In genomic region chr12:104957388-104958008, GRCh38 we compare ENCODE assay signal across 8 cellular contexts. TPM values are rescaled to one million over a fixed set of nuclear protein-coding genes. Genes with fewer than 3 reads are reported as not detected.
DNase-seq lines count a peak whose midpoint lies in the region; ATAC-seq and TF ChIP-seq lines count a peak whose summit lies in the region.

No MANE protein-coding gene starts in this region.

- no peaks in the 10 kb centered on the region for H3K9me3 Mint-ChIP-seq in Calu3 (ENCODE audit: low read depth, unreplicated experiment)
- H3K9me3 Mint-ChIP-seq in activated T-cell treated with anti-CD3 and anti-CD28 coated beads, Interleukin-2, amount 50 U/mL, for 72 hours, result no peaks in the 10 kb centered on the region

- TF ChIP-seq POLR2A in NB4 (IDR thresholded peaks at IDR 0.05; ENCODE audit: extremely low read depth, insufficient read length) (no peak), prostate gland (IDR thresholded peaks at IDR 0.05) (no peak)

- no peaks in the 10 kb centered on the region for H3K27me3 Mint-ChIP-seq in Calu3 (ENCODE audit: unreplicated experiment)
- peaks cover 36% of the 10 kb centered on the region for H3K27me3 Mint-ChIP-seq in activated T-cell treated with anti-CD3 and anti-CD28 coated beads, Interleukin-2, amount 50 U/mL, for 72 hours (ENCODE audit: low read depth)

- no TSS peak for BruUV-seq in Calu3 (replicated peaks; lab: Mats Ljungman, UMichigan)

- H3K9me3 ChIP-seq in prostate gland, result no peaks in the 10 kb centered on the region

- intact Hi-C loops in Calu3 (cut with micrococcal nuclease; ENCODE audit: unreplicated experiment) (loop anchor here (5.0 to 10.0 kb wide), 4 partner anchors 60 to 673 kb away; no protein-coding TSS in a partner anchor), prostate gland (cut with DNase I) (no loop called here)

- no peak for TF ChIP-seq CTCF in Calu3 (IDR thresholded peaks at IDR 0.05; ENCODE audit: unreplicated experiment)
- no peak for TF ChIP-seq CTCF in NB4 (IDR thresholded peaks at IDR 0.05; ENCODE audit: low read depth, low read length)
- TF ChIP-seq CTCF in prostate gland (IDR thresholded peaks at IDR 0.05), result no peak

- H3K4me1 ChIP-seq in prostate gland (replicated peaks), result no peaks in the 10 kb centered on the region

- ATAC-seq in GM21737 (IDR thresholded peaks at IDR 0.05; ENCODE audit: unreplicated experiment), result peak; percentile 27
- peak; percentile 38 to 45 for ATAC-seq in activated T-cell treated with anti-CD3 and anti-CD28 coated beads, Interleukin-2, amount 50 U/mL, for 72 hours (replicated peaks in 1 of 2)

- no peaks in the 10 kb centered on the region for H3K27me3 ChIP-seq in prostate gland (replicated peaks; ENCODE audit: insufficient read depth)

- no peak for DNase-seq in Calu3
- DNase-seq in NB4 (ENCODE audit: low read depth), result peak; percentile 34
- peak; percentile 45 to 54 for DNase-seq in activated T-cell treated with anti-CD3 and anti-CD28 coated beads, Interleukin-2, amount 50 U/mL, for 72 hours
- DNase-seq in germinal center (ENCODE audit: low spot score), result peak; percentile 46
- DNase-seq in prostate gland (ENCODE audit: low spot score), result no peak
- no peak for DNase-seq in GDM1 (lab: John Stamatoyannopoulos, UW)
- DNase-seq in dermis blood vessel endothelial cell, result no peak

- CTCF ChIA-PET in Calu3 (lab: Charles Lee), result interaction anchor here (0.5 kb wide), 1 partner anchor 372 kb away, joined by 3 read pairs; no protein-coding TSS in a partner anchor

- peaks cover 24% of the 10 kb centered on the region for H3K36me3 Mint-ChIP-seq in Calu3 (ENCODE audit: insufficient read depth, unreplicated experiment)
- H3K36me3 Mint-ChIP-seq in activated T-cell treated with anti-CD3 and anti-CD28 coated beads, Interleukin-2, amount 50 U/mL, for 72 hours (ENCODE audit: insufficient read depth in 2 of 2), result peaks cover 0 to 4% of the 10 kb centered on the region in 2 donors

- no peaks in the 10 kb centered on the region for H3K36me3 ChIP-seq in prostate gland

- peak overlapping the region; percentile 72 for H3K4me3 Mint-ChIP-seq in Calu3 (ENCODE audit: low read depth, unreplicated experiment)
- peak overlapping the region; percentile 83 to 93 for H3K4me3 Mint-ChIP-seq in activated T-cell treated with anti-CD3 and anti-CD28 coated beads, Interleukin-2, amount 50 U/mL, for 72 hours

- H3K27ac ChIP-seq in prostate gland, result peak overlapping the region; percentile 40 to 70

- whole genome bisulfite sequencing in prostate gland, result 3% methylated on average over 27 of the region's 37 CpGs

- H3K4me1 Mint-ChIP-seq in Calu3 (ENCODE audit: low read depth, unreplicated experiment), result peaks cover 48% of the 10 kb centered on the region
- peaks cover 29% of the 10 kb centered on the region for H3K4me1 Mint-ChIP-seq in activated T-cell treated with anti-CD3 and anti-CD28 coated beads, Interleukin-2, amount 50 U/mL, for 72 hours (ENCODE audit: low read depth)

- H3K27ac Mint-ChIP-seq in Calu3 (ENCODE audit: unreplicated experiment), result peak overlapping the region; percentile 57
- H3K27ac Mint-ChIP-seq in activated T-cell treated with anti-CD3 and anti-CD28 coated beads, Interleukin-2, amount 50 U/mL, for 72 hours, result peak overlapping the region; percentile 88

- peak overlapping the region; percentile 53 for H3K4me3 ChIP-seq in NB4 (ENCODE audit: low read depth, low read length)
- peak overlapping the region; percentile 59 to 62 for H3K4me3 ChIP-seq in prostate gland

RNA-seq across cellular contexts. Expression of gene SLC41A2, which starts 0.6 kb away (rescaled TPM):
- total RNA-seq in Calu3 (2022) (41.5 and 48.1 TPM in 2 replicates), prostate gland (10 to 100 TPM; 10.3 to 18.7 TPM), dermis blood vessel endothelial cell (6.7 and 19.4 TPM in 2 replicates)
- 10 to 100 TPM; 15.7 to 22.3 TPM for total RNA-seq in activated T-cell treated with anti-CD3 and anti-CD28 coated beads, Interleukin-2, amount 50 U/mL, for 72 hours

RNA-seq across cellular contexts. Expression of gene NOPCHAP1, which starts 28.6 kb away (rescaled TPM):
- total RNA-seq in Calu3 (2022) (22.4 and 24.3 TPM in 2 replicates), prostate gland (1 to 10 TPM; 2.8 to 6.5 TPM), dermis blood vessel endothelial cell (7.2 and 8.0 TPM in 2 replicates)
- total RNA-seq in activated T-cell treated with anti-CD3 and anti-CD28 coated beads, Interleukin-2, amount 50 U/mL, for 72 hours, result 10 to 100 TPM; 25.8 to 30.0 TPM

Comparison
In these comparisons a context has a peak if more than half of its experiments do, and no peak if none do; other contexts are left out.
1. DNase-seq: peak in NB4 (single experiment), activated T-cell treated with anti-CD3 and anti-CD28 coated beads, Interleukin-2, amount 50 U/mL, for 72 hours (2 of 2) and germinal center (single experiment); none in Calu3 (single experiment), prostate gland (single experiment), GDM1 (single experiment) and dermis blood vessel endothelial cell (single experiment).